Comparison of ENCODE assay signal across 19 cellular contexts in the genomic region with DNA sequence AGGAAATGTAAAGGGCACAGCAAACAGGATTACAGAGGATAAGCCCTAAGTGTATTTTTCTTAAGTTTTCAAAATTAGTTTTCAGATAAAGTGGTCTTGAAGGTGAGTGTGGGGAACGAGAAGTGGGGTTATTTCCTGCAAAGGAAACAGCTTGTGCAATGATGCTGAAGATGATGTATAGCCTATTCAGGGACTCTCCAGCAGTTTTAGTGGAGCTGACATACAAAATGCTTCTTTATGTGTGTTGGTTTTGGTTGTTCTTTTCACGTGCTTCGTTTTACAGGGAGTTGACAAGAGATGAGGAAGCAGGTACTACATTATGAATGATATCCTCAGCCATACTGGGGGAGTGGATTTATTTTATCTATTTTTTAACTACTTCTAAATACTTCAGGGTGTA.
"Had no signal": no experiment of that assay in that cellular context is flagged by ENCODE, and none has a peak within 500 bp of the region (broad histone marks: within the 10 kb centered on the region; RNA-seq: fewer than 3 reads in every experiment).

No MANE protein-coding gene starts in this region.

- H3K27me3 Mint-ChIP-seq: activated CD8-positive, alpha-beta T cell treated with anti-CD3 and anti-CD28 coated beads for 36 hours; activated naive CD4-positive, alpha-beta T cell treated with anti-CD3 and anti-CD28 coated beads, Interleukin-2, amount 50 U/mL, for 24 hours had no signal

- H3K27me3 ChIP-seq: brain microvascular endothelial cell had no signal

- H3K4me1 Mint-ChIP-seq: activated naive CD4-positive, alpha-beta T cell treated with anti-CD3 and anti-CD28 coated beads, Interleukin-2, amount 50 U/mL, for 24 hours had no signal

- ATAC-seq: activated CD4-positive, CD25-positive, alpha-beta regulatory T cell treated with anti-CD3 and anti-CD28 coated beads, Interleukin-2, amount 50 U/mL, for 24 hours; activated CD8-positive, alpha-beta T cell treated with anti-CD3 and anti-CD28 coated beads for 36 hours had no signal

- H3K4me2 ChIP-seq: PC-9 had no signal

- H3K36me3 ChIP-seq: brain microvascular endothelial cell had no signal

- H3K27ac ChIP-seq: brain microvascular endothelial cell, PC-9 had no signal

- H3K4me3 Mint-ChIP-seq: activated CD8-positive, alpha-beta T cell treated with anti-CD3 and anti-CD28 coated beads for 36 hours; activated naive CD4-positive, alpha-beta T cell treated with anti-CD3 and anti-CD28 coated beads, Interleukin-2, amount 50 U/mL, for 24 hours; T-helper 1 cell treated with Interleukin-12 subunit alpha and Interleukin-12 subunit beta and Interleukin-4 antibody, amounts not matched to agents 30 μg/mL and 1 μg/mL, for 36 hours had no signal

- DNase-seq: activated CD4-positive, alpha-beta T cell treated with anti-CD3 and anti-CD28 coated beads for 4 hours; activated CD8-positive, alpha-beta memory T cell treated with anti-CD3 and anti-CD28 coated beads, Interleukin-2, amount 50 U/mL, for 4 hours; activated CD8-positive, alpha-beta T cell treated with anti-CD3 and anti-CD28 coated beads for 36 hours; activated effector memory CD4-positive, alpha-beta T cell treated with Interleukin-2 at 50 U/mL for 16 hours; activated naive CD4-positive, alpha-beta T cell; amniotic stem cell; caudate nucleus; Kasumi-1; NCI-H1105 treated with DMSO at 0.1 percent for 48 hours; NCI-H146; NCI-H187 treated with DMSO at 0.1 percent for 48 hours; NCI-H2081 treated with DMSO at 0.1 percent for 48 hours; NCI-H446; PC-9; SHP77 treated with DMSO at 0.1 percent for 48 hours had no signal

- H3K4me3 ChIP-seq: PC-9 had no signal

- H3K27ac Mint-ChIP-seq: activated CD8-positive, alpha-beta T cell treated with anti-CD3 and anti-CD28 coated beads for 36 hours; activated naive CD4-positive, alpha-beta T cell treated with anti-CD3 and anti-CD28 coated beads, Interleukin-2, amount 50 U/mL, for 24 hours; T-helper 1 cell treated with Interleukin-12 subunit alpha and Interleukin-12 subunit beta and Interleukin-4 antibody, amounts not matched to agents 30 μg/mL and 1 μg/mL, for 36 hours had no signal

- H3K9me3 Mint-ChIP-seq: activated CD8-positive, alpha-beta T cell treated with anti-CD3 and anti-CD28 coated beads for 36 hours; activated naive CD4-positive, alpha-beta T cell treated with anti-CD3 and anti-CD28 coated beads, Interleukin-2, amount 50 U/mL, for 24 hours; T-helper 1 cell treated with Interleukin-12 subunit alpha and Interleukin-12 subunit beta and Interleukin-4 antibody, amounts not matched to agents 30 μg/mL and 1 μg/mL, for 36 hours had no signal

- H2AFZ ChIP-seq: PC-9 had no signal
